Comparison of ENCODE assay signal across 1 cellular context in the genomic region with DNA sequence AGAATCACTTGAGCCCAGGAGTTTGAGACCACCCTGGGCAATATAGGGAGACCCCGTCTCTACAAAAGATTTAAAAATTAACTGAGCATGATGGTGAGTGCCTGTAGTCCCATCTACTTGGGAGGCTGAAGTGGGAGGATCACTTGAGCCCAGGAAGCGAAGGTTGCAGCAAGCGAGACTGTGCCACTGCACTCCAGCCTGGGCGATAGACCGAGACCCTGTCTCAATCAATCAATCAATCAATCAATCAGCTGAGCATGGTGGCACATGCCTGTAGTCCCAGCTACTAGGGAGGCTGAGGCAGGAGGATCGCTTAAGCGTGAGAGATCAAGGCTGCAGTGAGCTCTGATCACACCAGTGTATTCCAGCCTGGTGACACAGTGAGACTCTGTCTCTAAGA.
TF ChIP-seq lines count a peak whose summit lies in the region.

No MANE protein-coding gene starts in this region.

TF ChIP-seq in HepG2, 621 proteins besides CTCF, POLR2A, EP300 and RAD21:
- TF ChIP-seq, protein P1, sequence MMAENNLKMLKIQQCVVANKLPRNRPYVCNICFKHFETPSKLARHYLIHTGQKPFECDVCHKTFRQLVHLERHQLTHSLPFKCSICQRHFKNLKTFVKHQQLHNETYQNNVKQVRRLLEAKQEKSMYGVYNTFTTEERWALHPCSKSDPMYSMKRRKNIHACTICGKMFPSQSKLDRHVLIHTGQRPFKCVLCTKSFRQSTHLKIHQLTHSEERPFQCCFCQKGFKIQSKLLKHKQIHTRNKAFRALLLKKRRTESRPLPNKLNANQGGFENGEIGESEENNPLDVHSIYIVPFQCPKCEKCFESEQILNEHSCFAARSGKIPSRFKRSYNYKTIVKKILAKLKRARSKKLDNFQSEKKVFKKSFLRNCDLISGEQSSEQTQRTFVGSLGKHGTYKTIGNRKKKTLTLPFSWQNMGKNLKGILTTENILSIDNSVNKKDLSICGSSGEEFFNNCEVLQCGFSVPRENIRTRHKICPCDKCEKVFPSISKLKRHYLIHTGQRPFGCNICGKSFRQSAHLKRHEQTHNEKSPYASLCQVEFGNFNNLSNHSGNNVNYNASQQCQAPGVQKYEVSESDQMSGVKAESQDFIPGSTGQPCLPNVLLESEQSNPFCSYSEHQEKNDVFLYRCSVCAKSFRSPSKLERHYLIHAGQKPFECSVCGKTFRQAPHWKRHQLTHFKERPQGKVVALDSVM (CRISPR knock-in tag; IDR thresholded peaks at IDR 0.05) = 0 out of 2 replicates have a peak, but pooled peaks have one; percentile 24
- no peak for TF ChIP-seq KDM4B (CRISPR knock-in tag; IDR thresholded peaks at IDR 0.05)
